Comparison of ENCODE assay signal across 9 cellular contexts in the genomic region with DNA sequence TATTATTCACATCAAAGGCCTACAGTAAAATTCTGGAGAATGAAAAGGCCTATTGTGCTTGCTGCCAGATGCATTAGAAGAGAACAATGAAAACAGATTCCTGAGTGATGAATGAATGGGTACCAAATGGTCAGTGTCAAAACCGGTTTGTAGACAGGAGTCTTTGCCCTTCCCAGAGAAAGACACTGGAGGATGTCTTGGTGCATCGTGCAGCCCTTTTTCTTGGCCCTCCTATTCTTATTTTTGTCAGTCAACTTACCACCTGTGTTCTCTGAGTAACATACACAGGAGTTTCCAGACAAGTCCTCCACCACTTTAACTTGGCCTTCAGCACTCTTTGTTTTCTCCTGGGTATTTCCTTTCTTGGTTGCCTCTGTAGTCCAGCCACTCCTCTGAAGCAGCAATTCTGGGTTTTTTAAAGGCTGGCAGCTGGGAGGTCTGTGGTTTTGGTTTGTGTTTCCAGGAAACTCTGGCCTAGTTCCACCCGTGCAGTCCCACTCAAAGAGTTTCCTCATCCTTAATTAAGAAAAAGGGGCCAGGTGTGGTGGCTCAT. TPM values are rescaled to one million over a fixed set of nuclear protein-coding genes. Genes with fewer than 3 reads are reported as not detected.
DNase-seq lines count a peak whose midpoint lies in the region; ATAC-seq and TF ChIP-seq lines count a peak whose summit lies in the region.
"Had no signal": no experiment of that assay in that cellular context is flagged by ENCODE, and none has a peak within 500 bp of the region (broad histone marks: within the 10 kb centered on the region; RNA-seq: fewer than 3 reads in every experiment).

No MANE protein-coding gene starts in this region.

- H3K9me3 ChIP-seq in CD4-positive, CD25-positive, alpha-beta regulatory T cell (ENCODE audit: control insufficient read depth in 2 of 2, low read length in 2 of 2): no peaks in the 10 kb centered on the region
- H3K9me3 ChIP-seq in stomach: no peaks in the 10 kb centered on the region
- H3K9me3 ChIP-seq in effector memory CD4-positive, alpha-beta T cell (ENCODE audit: control insufficient read depth, low read length): no peaks in the 10 kb centered on the region
- H3K9me3 ChIP-seq: left ventricle myocardium inferior had no signal

- in situ Hi-C loops in KBM-7 (cut with MboI; ENCODE audit: low pct_unique_long_range_greater_than_20kb, low sequenced_read_pairs): no loop called here

- TF ChIP-seq POLR2A in stomach (IDR thresholded peaks at IDR 0.05): no peak

- no peaks in the 10 kb centered on the region for H3K27me3 ChIP-seq in CD4-positive, CD25-positive, alpha-beta regulatory T cell (ENCODE audit: control insufficient read depth, insufficient read depth, low read length)
- H3K27me3 ChIP-seq in stomach: no peaks in the 10 kb centered on the region
- H3K27me3 ChIP-seq in effector memory CD4-positive, alpha-beta T cell (replicated peaks; ENCODE audit: control insufficient read depth, insufficient read depth, low read length, poor library complexity, severe bottlenecking): no peaks in the 10 kb centered on the region

- H3K27ac Mint-ChIP-seq in CD4-positive, CD25-positive, alpha-beta regulatory T cell: peak overlapping the region; percentile 15 to 85 (median 82)
- peak overlapping the region; percentile 36 to 86 (median 77) for H3K27ac Mint-ChIP-seq in immature natural killer cell

- intact Hi-C loops in stomach (cut with DNase I; ENCODE audit: low total_unique reads): no loop called here

- no peak for TF ChIP-seq EP300 in stomach (IDR thresholded peaks at IDR 0.05)

- no peaks in the 10 kb centered on the region for H3K36me3 ChIP-seq in CD4-positive, CD25-positive, alpha-beta regulatory T cell (ENCODE audit: control insufficient read depth, insufficient read depth, low read length)
- H3K36me3 ChIP-seq in stomach: peaks cover 0 to 23% (median 16%) of the 10 kb centered on the region in 4 donors
- no peaks in the 10 kb centered on the region for H3K36me3 ChIP-seq in effector memory CD4-positive, alpha-beta T cell (ENCODE audit: control insufficient read depth, insufficient read depth, low read length)
- H3K36me3 ChIP-seq: left ventricle myocardium inferior had no signal

- no peaks in the 10 kb centered on the region for H3K9me3 Mint-ChIP-seq in CD4-positive, CD25-positive, alpha-beta regulatory T cell
- H3K9me3 Mint-ChIP-seq in activated T-cell treated with anti-CD3 and anti-CD28 coated beads, Interleukin-2, amount 50 U/mL, for 4 hours: no peaks in the 10 kb centered on the region
- no peaks in the 10 kb centered on the region for H3K9me3 Mint-ChIP-seq in immature natural killer cell

- no peak overlapping the region for H3K27ac ChIP-seq in CD4-positive, CD25-positive, alpha-beta regulatory T cell (ENCODE audit: insufficient read depth, low read length, poor library complexity, severe bottlenecking)
- H3K27ac ChIP-seq in stomach: peak overlapping the region in 1 of 5 donors; percentile 2
- no peak overlapping the region for H3K27ac ChIP-seq in effector memory CD4-positive, alpha-beta T cell (ENCODE audit: insufficient read depth, low read length, poor library complexity, severe bottlenecking)
- H3K27ac ChIP-seq: left ventricle myocardium inferior had no signal

- WGBS in stomach, 5 donors: 38 to 54% (median 53%) methylated on average over 3 of the region's 3 CpGs

- no peak overlapping the region for H3K4me3 ChIP-seq in CD4-positive, CD25-positive, alpha-beta regulatory T cell (ENCODE audit: low read depth, low read length)
- H3K4me3 ChIP-seq in stomach: no peak overlapping the region
- no peak overlapping the region for H3K4me3 ChIP-seq in effector memory CD4-positive, alpha-beta T cell (ENCODE audit: insufficient read depth, low read depth, low read length, poor library complexity, severe bottlenecking)
- H3K4me3 ChIP-seq: left ventricle myocardium inferior had no signal

- peak in 1 of 3 donors; percentile 78 for DNase-seq in CD4-positive, CD25-positive, alpha-beta regulatory T cell
- DNase-seq in KBM-7: peak; percentile 86
- no peak for DNase-seq in activated T-cell treated with anti-CD3 and anti-CD28 coated beads, Interleukin-2, amount 50 U/mL, for 4 hours
- peak in 2 of 3 donors; percentile 5 to 8 for DNase-seq in immature natural killer cell
- no peak for DNase-seq in stomach
- no peak for DNase-seq in effector memory CD4-positive, alpha-beta T cell
- DNase-seq: left ventricle myocardium inferior had no signal

- H3K4me1 Mint-ChIP-seq in CD4-positive, CD25-positive, alpha-beta regulatory T cell: peaks cover 5 to 49% (median 36%) of the 10 kb centered on the region in 4 donors
- peaks cover 41% of the 10 kb centered on the region for H3K4me1 Mint-ChIP-seq in activated T-cell treated with anti-CD3 and anti-CD28 coated beads, Interleukin-2, amount 50 U/mL, for 4 hours (ENCODE audit: low read depth)
- peaks cover 50 to 55% of the 10 kb centered on the region in 2 donors for H3K4me1 Mint-ChIP-seq in immature natural killer cell

- peaks cover 4% of the 10 kb centered on the region for H3K27me3 Mint-ChIP-seq in CD4-positive, CD25-positive, alpha-beta regulatory T cell
- H3K27me3 Mint-ChIP-seq in activated T-cell treated with anti-CD3 and anti-CD28 coated beads, Interleukin-2, amount 50 U/mL, for 4 hours (ENCODE audit: low read depth): no peaks in the 10 kb centered on the region
- H3K27me3 Mint-ChIP-seq in immature natural killer cell (ENCODE audit: low read depth in 3 of 3): peaks cover 0 to 2% (median 0%) of the 10 kb centered on the region in 3 donors

- TF ChIP-seq CTCF in stomach (IDR thresholded peaks at IDR 0.05): no peak

- H3K36me3 Mint-ChIP-seq in CD4-positive, CD25-positive, alpha-beta regulatory T cell: peaks cover 13% of the 10 kb centered on the region
- H3K36me3 Mint-ChIP-seq in activated T-cell treated with anti-CD3 and anti-CD28 coated beads, Interleukin-2, amount 50 U/mL, for 4 hours (ENCODE audit: insufficient read depth): peaks cover 16% of the 10 kb centered on the region
- H3K36me3 Mint-ChIP-seq in immature natural killer cell: peaks cover 9 to 11% (median 10%) of the 10 kb centered on the region in 3 donors

- no peak for ATAC-seq in CD4-positive, CD25-positive, alpha-beta regulatory T cell (ENCODE audit: low read depth in 2 of 2)
- ATAC-seq in activated T-cell treated with anti-CD3 and anti-CD28 coated beads, Interleukin-2, amount 50 U/mL, for 4 hours: peak; percentile 66 to 73
- ATAC-seq in HG02588 (IDR thresholded peaks at IDR 0.05; ENCODE audit: unreplicated experiment) (no peak), GM21737 (IDR thresholded peaks at IDR 0.05; ENCODE audit: unreplicated experiment) (no peak)

- peak overlapping the region in 2 of 4 donors; percentile 39 to 45 for H3K4me3 Mint-ChIP-seq in CD4-positive, CD25-positive, alpha-beta regulatory T cell
- H3K4me3 Mint-ChIP-seq in activated T-cell treated with anti-CD3 and anti-CD28 coated beads, Interleukin-2, amount 50 U/mL, for 4 hours: no peak overlapping the region
- H3K4me3 Mint-ChIP-seq in immature natural killer cell: peak overlapping the region; percentile 2 to 72 (median 60)

- peaks cover 25% of the 10 kb centered on the region for H3K4me1 ChIP-seq in CD4-positive, CD25-positive, alpha-beta regulatory T cell (ENCODE audit: control insufficient read depth, insufficient read depth, low read length, poor library complexity, severe bottlenecking)
- H3K4me1 ChIP-seq in stomach: peaks cover 0 to 13% (median 0%) of the 10 kb centered on the region in 4 donors
- H3K4me1 ChIP-seq in effector memory CD4-positive, alpha-beta T cell (ENCODE audit: control insufficient read depth, insufficient read depth, low read length, poor library complexity, severe bottlenecking): peaks cover 25% of the 10 kb centered on the region
- H3K4me1 ChIP-seq: left ventricle myocardium inferior had no signal

RNA-seq across cellular contexts. Expression of a gene that starts 29.4 kb away (rescaled TPM):
- total RNA-seq in CD4-positive, CD25-positive, alpha-beta regulatory T cell: 14.3 TPM
- 10 to 100 TPM; 10.3 to 16.1 (median 11.9) TPM for polyA plus RNA-seq in CD4-positive, CD25-positive, alpha-beta regulatory T cell
- total RNA-seq in activated T-cell treated with anti-CD3 and anti-CD28 coated beads, Interleukin-2, amount 50 U/mL, for 4 hours: 10 to 100 TPM; 15.8 to 16.6 (median 16.4) TPM
- 10 to 100 TPM; 27.7 to 37.7 (median 31.6) TPM for polyA plus RNA-seq in immature natural killer cell
- total RNA-seq in stomach: 1 to 10 TPM; 1.2 to 7.8 (median 2.9) TPM
- 10 to 100 TPM in 1 of 3 donors, 1 to 10 TPM in 2; 6.6 to 11.0 (median 9.2) TPM for polyA plus RNA-seq in stomach

RNA-seq across cellular contexts. Expression of a gene that starts 55.4 kb away (rescaled TPM):
- 171 TPM for total RNA-seq in CD4-positive, CD25-positive, alpha-beta regulatory T cell
- 100 to 1,000 TPM; 553 to 620 (median 576) TPM for polyA plus RNA-seq in CD4-positive, CD25-positive, alpha-beta regulatory T cell
- total RNA-seq in activated T-cell treated with anti-CD3 and anti-CD28 coated beads, Interleukin-2, amount 50 U/mL, for 4 hours: 100 to 1,000 TPM; 459 to 501 (median 492) TPM
- 100 to 1,000 TPM; 429 to 774 (median 468) TPM for polyA plus RNA-seq in immature natural killer cell
- 100 to 1,000 TPM in 4 of 5 donors, 10 to 100 TPM in 1; 82.9 to 631 (median 583) TPM for total RNA-seq in stomach
- polyA plus RNA-seq in stomach: 100 to 1,000 TPM; 275 to 406 (median 372) TPM

Comparison
In these comparisons a context has a peak if more than half of its experiments do, and no peak if none do; other contexts are left out.
1. ATAC-seq: peak in activated T-cell treated with anti-CD3 and anti-CD28 coated beads, Interleukin-2, amount 50 U/mL, for 4 hours (2 of 2); none in CD4-positive, CD25-positive, alpha-beta regulatory T cell (0 of 2), HG02588 (single experiment) and GM21737 (single experiment).
2. DNase-seq: peak in KBM-7 (single experiment) and immature natural killer cell (2 of 3); none in activated T-cell treated with anti-CD3 and anti-CD28 coated beads, Interleukin-2, amount 50 U/mL, for 4 hours (single experiment), stomach (single experiment) and effector memory CD4-positive, alpha-beta T cell (0 of 3).